Comparison of ENCODE assay signal across 8 cellular contexts in genomic region chr6:164927288-164928040, GRCh38.
DNase-seq lines count a peak whose midpoint lies in the region; ATAC-seq and TF ChIP-seq lines count a peak whose summit lies in the region.

No MANE protein-coding gene starts in this region.

- no peaks in the 10 kb centered on the region for H3K4me1 Mint-ChIP-seq in activated naive CD8-positive, alpha-beta T cell treated with anti-CD3 and anti-CD28 coated beads for 36 hours

- no peaks in the 10 kb centered on the region for H3K9me3 Mint-ChIP-seq in activated naive CD8-positive, alpha-beta T cell treated with anti-CD3 and anti-CD28 coated beads for 36 hours

- TF ChIP-seq CTCF in GM12864 (IDR thresholded peaks at IDR 0.05; ENCODE audit: low read depth, low read length, missing control alignments) (peak; percentile 95), LNCaP clone FGC (IDR thresholded peaks at IDR 0.05; ENCODE audit: control insufficient read depth, extremely low read depth, insufficient read depth) (peak; percentile 95), omental fat pad (IDR thresholded peaks at IDR 0.05) (peak in 1 of 3 donors; percentile 67)

- H3K36me3 ChIP-seq in H7 (replicated peaks; ENCODE audit: control insufficient read depth, insufficient read depth, low read length): no peaks in the 10 kb centered on the region

- no peaks in the 10 kb centered on the region for H3K27me3 ChIP-seq in H7 (ENCODE audit: control insufficient read depth, insufficient read depth, low read length)

- DNase-seq in GM12864 (ENCODE audit: low read depth): no peak
- peak; percentile 57 for DNase-seq in H7
- DNase-seq in LNCaP clone FGC (ENCODE audit: low read depth): peak; percentile 43
- DNase-seq in activated naive CD8-positive, alpha-beta T cell treated with anti-CD3 and anti-CD28 coated beads for 36 hours: peak; percentile 58
- peak; percentile 78 for DNase-seq in Right ventricle myocardium superior
- DNase-seq in putamen (ENCODE audit: low spot score): peak; percentile 86
- no peak for DNase-seq in omental fat pad (ENCODE audit: low spot score)

- H3K27me3 Mint-ChIP-seq in activated naive CD8-positive, alpha-beta T cell treated with anti-CD3 and anti-CD28 coated beads for 36 hours: no peaks in the 10 kb centered on the region

- intact Hi-C loops in Right ventricle myocardium superior (cut with DNase I): no loop called here

- ATAC-seq in SK-N-SH treated with all-trans-retinoic acid at 6 μM for 48 hours (peak; percentile 91), Right ventricle myocardium superior (ENCODE audit: poor library complexity) (peak; percentile 98), omental fat pad (ENCODE audit: low FRiP score) (no peak)

- H3K4me3 ChIP-seq in GM12864 (ENCODE audit: low read depth, low read length): no peak overlapping the region
- H3K4me3 ChIP-seq in H7 (ENCODE audit: insufficient read depth, low read depth, low read length): no peak overlapping the region
- no peak overlapping the region for H3K4me3 ChIP-seq in LNCaP clone FGC (ENCODE audit: low read depth, low read length)

- H3K4me3 Mint-ChIP-seq in activated naive CD8-positive, alpha-beta T cell treated with anti-CD3 and anti-CD28 coated beads for 36 hours: no peak overlapping the region

- H3K27ac Mint-ChIP-seq in activated naive CD8-positive, alpha-beta T cell treated with anti-CD3 and anti-CD28 coated beads for 36 hours: no peak overlapping the region

- H3K36me3 Mint-ChIP-seq in activated naive CD8-positive, alpha-beta T cell treated with anti-CD3 and anti-CD28 coated beads for 36 hours: no peaks in the 10 kb centered on the region

TF ChIP-seq in SK-N-SH treated with all-trans-retinoic acid at 6 μM for 48 hours, 23 proteins besides CTCF, POLR2A, EP300 and RAD21:
- no peak for TF ChIP-seq ZFP30 (CRISPR knock-in tag; IDR thresholded peaks at IDR 0.05)
- TF ChIP-seq ZNF8 (CRISPR knock-in tag; IDR thresholded peaks at IDR 0.05): no peak
- no peak for TF ChIP-seq OSR1 (CRISPR knock-in tag; IDR thresholded peaks at IDR 0.05)
- TF ChIP-seq TSHZ2 (CRISPR knock-in tag; IDR thresholded peaks at IDR 0.05): no peak
- TF ChIP-seq ISL1 (CRISPR knock-in tag; IDR thresholded peaks at IDR 0.05): no peak
- TF ChIP-seq GLIS3 (CRISPR knock-in tag; IDR thresholded peaks at IDR 0.05): no peak
- TF ChIP-seq SNAI2 (CRISPR knock-in tag; IDR thresholded peaks at IDR 0.05): no peak
- TF ChIP-seq CSDC2 (CRISPR knock-in tag; IDR thresholded peaks at IDR 0.05): no peak
- TF ChIP-seq TOX (CRISPR knock-in tag; IDR thresholded peaks at IDR 0.05; ENCODE audit: borderline replicate concordance): no peak
- TF ChIP-seq ESRRG (CRISPR knock-in tag; IDR thresholded peaks at IDR 0.05): no peak
- no peak for TF ChIP-seq ZFP3 (CRISPR knock-in tag; IDR thresholded peaks at IDR 0.05)
- TF ChIP-seq CREB5 (CRISPR knock-in tag; IDR thresholded peaks at IDR 0.05; ENCODE audit: low read depth): no peak
- TF ChIP-seq, protein P1, sequence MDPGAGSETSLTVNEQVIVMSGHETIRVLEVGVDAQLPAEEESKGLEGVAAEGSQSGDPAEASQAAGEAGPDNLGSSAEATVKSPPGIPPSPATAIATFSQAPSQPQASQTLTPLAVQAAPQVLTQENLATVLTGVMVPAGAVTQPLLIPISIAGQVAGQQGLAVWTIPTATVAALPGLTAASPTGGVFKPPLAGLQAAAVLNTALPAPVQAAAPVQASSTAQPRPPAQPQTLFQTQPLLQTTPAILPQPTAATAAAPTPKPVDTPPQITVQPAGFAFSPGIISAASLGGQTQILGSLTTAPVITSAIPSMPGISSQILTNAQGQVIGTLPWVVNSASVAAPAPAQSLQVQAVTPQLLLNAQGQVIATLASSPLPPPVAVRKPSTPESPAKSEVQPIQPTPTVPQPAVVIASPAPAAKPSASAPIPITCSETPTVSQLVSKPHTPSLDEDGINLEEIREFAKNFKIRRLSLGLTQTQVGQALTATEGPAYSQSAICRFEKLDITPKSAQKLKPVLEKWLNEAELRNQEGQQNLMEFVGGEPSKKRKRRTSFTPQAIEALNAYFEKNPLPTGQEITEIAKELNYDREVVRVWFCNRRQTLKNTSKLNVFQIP (CRISPR knock-in tag; IDR thresholded peaks at IDR 0.05; ENCODE audit: borderline replicate concordance, low read depth): no peak
- no peak for TF ChIP-seq PPARA (CRISPR knock-in tag; IDR thresholded peaks at IDR 0.05; ENCODE audit: borderline replicate concordance)
- TF ChIP-seq, protein P2, sequence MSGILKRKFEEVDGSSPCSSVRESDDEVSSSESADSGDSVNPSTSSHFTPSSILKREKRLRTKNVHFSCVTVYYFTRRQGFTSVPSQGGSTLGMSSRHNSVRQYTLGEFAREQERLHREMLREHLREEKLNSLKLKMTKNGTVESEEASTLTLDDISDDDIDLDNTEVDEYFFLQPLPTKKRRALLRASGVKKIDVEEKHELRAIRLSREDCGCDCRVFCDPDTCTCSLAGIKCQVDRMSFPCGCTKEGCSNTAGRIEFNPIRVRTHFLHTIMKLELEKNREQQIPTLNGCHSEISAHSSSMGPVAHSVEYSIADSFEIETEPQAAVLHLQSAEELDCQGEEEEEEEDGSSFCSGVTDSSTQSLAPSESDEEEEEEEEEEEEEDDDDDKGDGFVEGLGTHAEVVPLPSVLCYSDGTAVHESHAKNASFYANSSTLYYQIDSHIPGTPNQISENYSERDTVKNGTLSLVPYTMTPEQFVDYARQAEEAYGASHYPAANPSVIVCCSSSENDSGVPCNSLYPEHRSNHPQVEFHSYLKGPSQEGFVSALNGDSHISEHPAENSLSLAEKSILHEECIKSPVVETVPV (CRISPR knock-in tag; IDR thresholded peaks at IDR 0.05): no peak
- no peak for TF ChIP-seq ZC3H10 (CRISPR knock-in tag; IDR thresholded peaks at IDR 0.05)
- TF ChIP-seq TCF4 (CRISPR knock-in tag; IDR thresholded peaks at IDR 0.05; ENCODE audit: borderline replicate concordance): no peak
- TF ChIP-seq ZNF70 (CRISPR knock-in tag; IDR thresholded peaks at IDR 0.05): no peak
- no peak for TF ChIP-seq RARB (CRISPR knock-in tag; IDR thresholded peaks at IDR 0.05)

Comparison
In these comparisons a context has a peak if more than half of its experiments do, and no peak if none do; other contexts are left out.
1. DNase-seq: peak in H7 (single experiment), LNCaP clone FGC (single experiment), activated naive CD8-positive, alpha-beta T cell treated with anti-CD3 and anti-CD28 coated beads for 36 hours (single experiment), Right ventricle myocardium superior (single experiment) and putamen (single experiment); none in GM12864 (single experiment) and omental fat pad (single experiment).